ENCODE assay signal across 17 cellular contexts in the genomic region with DNA sequence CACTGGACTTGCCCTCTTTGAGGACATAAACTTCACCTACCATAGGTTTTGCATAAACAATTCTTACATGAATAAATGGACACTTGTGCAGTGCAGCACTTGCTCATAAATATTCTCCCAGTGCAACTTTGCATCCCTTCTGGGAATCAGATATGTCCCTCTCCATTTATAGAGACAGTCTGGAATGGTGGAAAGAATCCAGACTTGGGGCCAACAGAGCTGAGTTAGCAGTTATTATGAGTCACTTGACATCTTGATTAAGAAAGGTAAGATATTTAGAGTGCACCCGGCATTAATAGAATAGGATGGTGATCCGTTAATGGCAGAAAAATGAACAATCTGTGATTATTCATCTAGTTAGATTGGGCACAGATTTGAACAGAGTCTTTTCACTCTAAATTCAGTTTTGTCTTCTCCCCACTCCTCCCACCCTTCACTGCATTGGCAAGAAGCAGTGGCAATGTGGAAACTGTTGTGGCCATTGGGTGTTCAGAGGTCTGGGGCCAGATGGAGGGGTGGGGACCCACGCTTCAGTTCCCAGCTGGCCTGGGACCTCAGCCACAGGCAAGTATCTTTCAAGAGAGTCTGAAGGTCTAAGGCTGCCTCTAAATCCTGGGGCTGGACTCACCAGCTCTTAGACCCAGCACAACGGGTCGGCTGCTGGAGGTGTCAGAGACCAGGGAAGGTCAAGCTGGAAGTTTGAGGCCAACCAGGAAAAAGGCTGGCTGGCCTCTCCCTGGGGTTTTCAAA. TPM values are rescaled to one million over a fixed set of nuclear protein-coding genes. Genes with fewer than 3 reads are reported as not detected.
DNase-seq lines count a peak whose midpoint lies in the region; ATAC-seq and TF ChIP-seq lines count a peak whose summit lies in the region.
"Had no signal": no experiment of that assay in that cellular context is flagged by ENCODE, and none has a peak within 500 bp of the region (broad histone marks: within the 10 kb centered on the region; RNA-seq: fewer than 3 reads in every experiment).

No MANE protein-coding gene starts in this region.

- no peaks in the 10 kb centered on the region for H3K36me3 ChIP-seq in gastroesophageal sphincter
- no peaks in the 10 kb centered on the region for H3K36me3 ChIP-seq in osteoblast (ENCODE audit: insufficient read depth, low read length)
- H3K36me3 ChIP-seq in neuronal stem cell (replicated peaks in 1 of 2; ENCODE audit: control insufficient read depth in 2 of 2, insufficient read depth in 2 of 2, low read length in 2 of 2), result no peaks in the 10 kb centered on the region

- peak; percentile 95 for DNase-seq in DMS 273 treated with DMSO at 0.1 percent for 48 hours (lab: John Stamatoyannopoulos, UW)
- DNase-seq in NCI-H526 treated with DMSO at 0.1 percent for 48 hours (lab: John Stamatoyannopoulos, UW), result peak; percentile 39
- DNase-seq in osteoblast (ENCODE audit: insufficient read length, low spot score, missing footprints), result no peak
- no peak for DNase-seq in effector CD8-positive, alpha-beta T cell (lab: John Stamatoyannopoulos, UW)
- DNase-seq in neuronal stem cell (ENCODE audit: low spot score), result no peak
- no peak for DNase-seq in HuH-7.5 (ENCODE audit: low spot score)
- DNase-seq: activated CD4-positive, CD25-positive, alpha-beta regulatory T cell treated with anti-CD3 and anti-CD28 coated beads, Interleukin-2, amount 50 U/mL, for 72 hours; H7; NCI-H1417; T-helper 17 cell had no signal

- H3K4me2 ChIP-seq in osteoblast (ENCODE audit: insufficient read depth, low read length) (peak overlapping the region; percentile 50), neuronal stem cell (ENCODE audit: insufficient read depth, low read length, poor library complexity, severe bottlenecking) (no peak overlapping the region)
- H3K4me2 ChIP-seq: hepatocyte, KMS-11 had no signal

- no peak overlapping the region for H4K91ac ChIP-seq in neuronal stem cell (ENCODE audit: low read depth, low read length, poor library complexity)

- no peaks in the 10 kb centered on the region for H3K79me2 ChIP-seq in osteoblast (ENCODE audit: insufficient read depth, low read length)
- H3K79me2 ChIP-seq: hepatocyte had no signal

- TF ChIP-seq POLR2A in gastroesophageal sphincter (IDR thresholded peaks at IDR 0.05), result no peak

- H2BK15ac ChIP-seq in neuronal stem cell (ENCODE audit: low read length), result no peak overlapping the region

- H3K27ac ChIP-seq in gastroesophageal sphincter (peak overlapping the region in 3 of 4 donors; percentile 37 to 62 (median 44)), osteoblast (ENCODE audit: low read depth, low read length) (peak overlapping the region; percentile 98), neuronal stem cell (replicated peaks; ENCODE audit: low read length) (no peak overlapping the region)
- H3K27ac ChIP-seq: hepatocyte, KMS-11 had no signal

- no peak overlapping the region for H2BK120ac ChIP-seq in neuronal stem cell (ENCODE audit: low read depth, low read length)

- no peak overlapping the region for H2BK12ac ChIP-seq in neuronal stem cell (ENCODE audit: low read length)

- no peak for TF ChIP-seq EP300 in gastroesophageal sphincter (IDR thresholded peaks at IDR 0.05)

- H3K9me3 ChIP-seq in gastroesophageal sphincter (no peaks in the 10 kb centered on the region), osteoblast (ENCODE audit: low read depth, low read length) (no peaks in the 10 kb centered on the region), neuronal stem cell (replicated peaks in 1 of 2; ENCODE audit: control insufficient read depth in 2 of 2, insufficient read depth in 1 of 2, low read depth in 1 of 2, low read length in 2 of 2) (no peaks in the 10 kb centered on the region)

- H3K4me1 ChIP-seq in gastroesophageal sphincter (peaks cover 0 to 21% (median 0%) of the 10 kb centered on the region in 3 donors), osteoblast (ENCODE audit: insufficient read depth, low read length) (peaks cover 40% of the 10 kb centered on the region), neuronal stem cell (ENCODE audit: control insufficient read depth in 2 of 2, insufficient read depth in 1 of 2, low read depth in 1 of 2, low read length in 2 of 2) (peaks cover 0 to 2% of the 10 kb centered on the region in 2 donors)

- H3K14ac ChIP-seq in neuronal stem cell (ENCODE audit: low read length), result no peak overlapping the region

- H2AK5ac ChIP-seq in neuronal stem cell (ENCODE audit: low read depth, low read length), result no peak overlapping the region

- no peaks in the 10 kb centered on the region for H3K79me1 ChIP-seq in neuronal stem cell (ENCODE audit: low read depth, low read length)

- H3K27me3 ChIP-seq in gastroesophageal sphincter (no peaks in the 10 kb centered on the region), osteoblast (ENCODE audit: insufficient read depth, low read length) (no peaks in the 10 kb centered on the region), neuronal stem cell (ENCODE audit: control insufficient read depth in 3 of 3, insufficient read depth in 3 of 3, low read depth in 1 of 3, low read length in 3 of 3) (no peaks in the 10 kb centered on the region)
- H3K27me3 ChIP-seq: hepatocyte had no signal

- 12 to 15% methylated on average over 3 of the region's 5 CpGs for WGBS in gastroesophageal sphincter (ENCODE audit: low coverage in 1 of 2), 2 donors
- WGBS in neuronal stem cell (ENCODE audit: extremely low coverage in 2 of 2, insufficient read length in 2 of 2, insufficient replicate concordance in 1 of 2), 2 donors, result no CpG with 5 or more reads among the region's 5 CpGs

- no peak overlapping the region for H2BK5ac ChIP-seq in neuronal stem cell (ENCODE audit: low read length)

- no peak for TF ChIP-seq CTCF in gastroesophageal sphincter (IDR thresholded peaks at IDR 0.05)
- no peak for TF ChIP-seq CTCF in osteoblast (IDR thresholded peaks at IDR 0.05; ENCODE audit: extremely low read depth, low read depth, low read length)

- H4K8ac ChIP-seq in neuronal stem cell (ENCODE audit: low read depth, low read length), result no peak overlapping the region

- ATAC-seq in gastroesophageal sphincter (peak; percentile 54), HG03460 (IDR thresholded peaks at IDR 0.05; ENCODE audit: unreplicated experiment) (no peak)
- ATAC-seq: Panc1, T-helper 17 cell had no signal

- no peak overlapping the region for H3K4me3 ChIP-seq in gastroesophageal sphincter
- H3K4me3 ChIP-seq in osteoblast (ENCODE audit: insufficient read depth, low read length), result no peak overlapping the region
- no peak overlapping the region for H3K4me3 ChIP-seq in neuronal stem cell (ENCODE audit: low read length in 2 of 2)
- H3K4me3 ChIP-seq: hepatocyte, skin epidermis had no signal

- no peaks in the 10 kb centered on the region for H4K20me1 ChIP-seq in osteoblast (ENCODE audit: insufficient read depth, low read length)

- peak overlapping the region; percentile 13 for H2AFZ ChIP-seq in osteoblast (ENCODE audit: low read length)
- no peak overlapping the region for H2AFZ ChIP-seq in neuronal stem cell (ENCODE audit: low read length)
- H2AFZ ChIP-seq: hepatocyte had no signal

- no peak overlapping the region for H3K4ac ChIP-seq in neuronal stem cell (ENCODE audit: low read length)

- no peak overlapping the region for H3K23ac ChIP-seq in neuronal stem cell (ENCODE audit: low read depth, low read length, poor library complexity)

- H3K18ac ChIP-seq in neuronal stem cell (ENCODE audit: low read length), result no peak overlapping the region

- H3K9ac ChIP-seq in neuronal stem cell (ENCODE audit: low read depth, low read length, poor library complexity), result no peak overlapping the region
- H3K9ac ChIP-seq: KMS-11 had no signal

RNA-seq across cellular contexts. Expression of gene KY, which starts 58.9 kb away (rescaled TPM):
- total RNA-seq in gastroesophageal sphincter (1 to 10 TPM in 3 of 4 donors, under 1 TPM in 1; 0.64 to 4.8 (median 3.2) TPM), osteoblast (2.1 and 3.6 TPM in 2 replicates)
- polyA plus RNA-seq in neuronal stem cell (2013, experiment 1 of 2), result 0.04 TPM
- polyA plus RNA-seq in neuronal stem cell (2013, experiment 2 of 2), result 0.03 TPM
- total RNA-seq: NCI-H460, T-helper 17 cell had no signal

Comparison
In these comparisons a context has a peak if more than half of its experiments do, and no peak if none do; other contexts are left out.
1. DNase-seq: peak in DMS 273 treated with DMSO at 0.1 percent for 48 hours (single experiment) and NCI-H526 treated with DMSO at 0.1 percent for 48 hours (single experiment); none in osteoblast (single experiment), effector CD8-positive, alpha-beta T cell (single experiment), neuronal stem cell (single experiment) and HuH-7.5 (single experiment).